In the genomic region with DNA sequence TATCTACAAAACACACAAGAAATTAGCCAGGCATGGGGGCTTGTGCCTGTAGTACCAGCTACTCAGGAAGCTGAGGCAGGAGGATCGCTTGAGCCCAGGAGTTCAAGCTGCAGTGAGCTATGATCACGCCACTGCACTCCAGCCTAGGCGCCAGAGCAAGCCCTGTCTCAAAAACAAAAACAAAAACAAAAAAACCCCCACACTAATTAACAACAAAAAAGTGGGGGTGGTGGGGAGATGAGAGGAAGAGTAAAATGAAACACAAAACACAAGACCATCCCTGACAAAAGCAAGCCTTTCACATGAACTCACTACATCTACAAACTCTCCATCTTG, we compare ENCODE assay signal across 1 cellular context.
TF ChIP-seq lines count a peak whose summit lies in the region.

No MANE protein-coding gene starts in this region.

TF ChIP-seq in GM12878, 131 proteins besides CTCF, POLR2A, EP300 and RAD21:
- TF ChIP-seq, protein P1, sequence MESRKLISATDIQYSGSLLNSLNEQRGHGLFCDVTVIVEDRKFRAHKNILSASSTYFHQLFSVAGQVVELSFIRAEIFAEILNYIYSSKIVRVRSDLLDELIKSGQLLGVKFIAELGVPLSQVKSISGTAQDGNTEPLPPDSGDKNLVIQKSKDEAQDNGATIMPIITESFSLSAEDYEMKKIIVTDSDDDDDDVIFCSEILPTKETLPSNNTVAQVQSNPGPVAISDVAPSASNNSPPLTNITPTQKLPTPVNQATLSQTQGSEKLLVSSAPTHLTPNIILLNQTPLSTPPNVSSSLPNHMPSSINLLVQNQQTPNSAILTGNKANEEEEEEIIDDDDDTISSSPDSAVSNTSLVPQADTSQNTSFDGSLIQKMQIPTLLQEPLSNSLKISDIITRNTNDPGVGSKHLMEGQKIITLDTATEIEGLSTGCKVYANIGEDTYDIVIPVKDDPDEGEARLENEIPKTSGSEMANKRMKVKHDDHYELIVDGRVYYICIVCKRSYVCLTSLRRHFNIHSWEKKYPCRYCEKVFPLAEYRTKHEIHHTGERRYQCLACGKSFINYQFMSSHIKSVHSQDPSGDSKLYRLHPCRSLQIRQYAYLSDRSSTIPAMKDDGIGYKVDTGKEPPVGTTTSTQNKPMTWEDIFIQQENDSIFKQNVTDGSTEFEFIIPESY (IDR thresholded peaks at IDR 0.05), result 0 out of 2 replicates have a peak, but pooled peaks have one; percentile 60
- no peak for TF ChIP-seq BCL11A (IDR thresholded peaks at IDR 0.05; ENCODE audit: low read depth, low read length)
- TF ChIP-seq, protein P2, sequence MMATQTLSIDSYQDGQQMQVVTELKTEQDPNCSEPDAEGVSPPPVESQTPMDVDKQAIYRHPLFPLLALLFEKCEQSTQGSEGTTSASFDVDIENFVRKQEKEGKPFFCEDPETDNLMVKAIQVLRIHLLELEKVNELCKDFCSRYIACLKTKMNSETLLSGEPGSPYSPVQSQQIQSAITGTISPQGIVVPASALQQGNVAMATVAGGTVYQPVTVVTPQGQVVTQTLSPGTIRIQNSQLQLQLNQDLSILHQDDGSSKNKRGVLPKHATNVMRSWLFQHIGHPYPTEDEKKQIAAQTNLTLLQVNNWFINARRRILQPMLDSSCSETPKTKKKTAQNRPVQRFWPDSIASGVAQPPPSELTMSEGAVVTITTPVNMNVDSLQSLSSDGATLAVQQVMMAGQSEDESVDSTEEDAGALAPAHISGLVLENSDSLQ (IDR thresholded peaks at IDR 0.05), result no peak
- TF ChIP-seq MLLT1 (IDR thresholded peaks at IDR 0.05), result peak; percentile 86
- 0 out of 2 replicates have a peak, but pooled peaks have one; percentile 27 for TF ChIP-seq NBN (IDR thresholded peaks at IDR 0.05)
- TF ChIP-seq, protein P3, sequence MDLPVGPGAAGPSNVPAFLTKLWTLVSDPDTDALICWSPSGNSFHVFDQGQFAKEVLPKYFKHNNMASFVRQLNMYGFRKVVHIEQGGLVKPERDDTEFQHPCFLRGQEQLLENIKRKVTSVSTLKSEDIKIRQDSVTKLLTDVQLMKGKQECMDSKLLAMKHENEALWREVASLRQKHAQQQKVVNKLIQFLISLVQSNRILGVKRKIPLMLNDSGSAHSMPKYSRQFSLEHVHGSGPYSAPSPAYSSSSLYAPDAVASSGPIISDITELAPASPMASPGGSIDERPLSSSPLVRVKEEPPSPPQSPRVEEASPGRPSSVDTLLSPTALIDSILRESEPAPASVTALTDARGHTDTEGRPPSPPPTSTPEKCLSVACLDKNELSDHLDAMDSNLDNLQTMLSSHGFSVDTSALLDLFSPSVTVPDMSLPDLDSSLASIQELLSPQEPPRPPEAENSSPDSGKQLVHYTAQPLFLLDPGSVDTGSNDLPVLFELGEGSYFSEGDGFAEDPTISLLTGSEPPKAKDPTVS (IDR thresholded peaks at IDR 0.05; ENCODE audit: low read depth, low read length), result no peak
- no peak for TF ChIP-seq RUNX3 (IDR thresholded peaks at IDR 0.05; ENCODE audit: low read length)
